19 cellular contexts compared by ENCODE assay signal in the genomic region with DNA sequence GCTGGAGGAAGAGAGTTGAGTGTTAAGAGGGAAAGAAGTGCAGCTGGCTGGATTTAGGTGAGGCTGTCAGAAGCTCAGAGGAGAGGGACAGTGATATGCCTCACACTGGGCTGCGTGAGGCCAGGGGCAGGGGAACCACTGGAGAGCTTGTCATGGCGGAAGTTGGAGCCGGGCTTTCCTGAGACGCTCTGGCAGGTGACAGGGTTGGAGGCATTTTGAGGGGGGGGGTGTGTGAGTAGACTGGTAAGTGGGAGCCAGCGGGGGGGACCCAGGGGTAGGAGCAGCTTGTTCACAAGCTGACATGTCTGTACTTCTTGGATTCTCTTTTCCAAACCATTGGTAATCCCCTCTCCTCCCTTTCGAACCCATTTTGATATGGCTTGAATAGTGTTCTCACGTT.
DNase-seq lines count a peak whose midpoint lies in the region; ATAC-seq and TF ChIP-seq lines count a peak whose summit lies in the region.
"Had no signal": no experiment of that assay in that cellular context is flagged by ENCODE, and none has a peak within 500 bp of the region (broad histone marks: within the 10 kb centered on the region; RNA-seq: fewer than 3 reads in every experiment).

No MANE protein-coding gene starts in this region.

- no peak overlapping the region for H4K8ac ChIP-seq in neuronal stem cell (ENCODE audit: low read depth, low read length)

- H3K4me3 ChIP-seq in RWPE2 (ENCODE audit: severe bottlenecking) (no peak overlapping the region), neuronal stem cell (ENCODE audit: low read length in 2 of 2) (no peak overlapping the region)
- H3K4me3 ChIP-seq: A549; BLaER1 treated with 17β-estradiol and CSF1 and Interleukin-3, amounts not matched to agents 10 nM and 100 nM had no signal

- no peak overlapping the region for H3K9ac ChIP-seq in neuronal stem cell (ENCODE audit: low read depth, low read length, poor library complexity)
- H3K9ac ChIP-seq: BLaER1 treated with 17β-estradiol and CSF1 and Interleukin-3, amounts not matched to agents 10 nM and 100 nM had no signal

- no peaks in the 10 kb centered on the region for H3K36me3 ChIP-seq in RWPE2 (ENCODE audit: low read depth)
- peaks cover 2 to 35% of the 10 kb centered on the region in 2 donors for H3K36me3 ChIP-seq in neuronal stem cell (replicated peaks in 1 of 2; ENCODE audit: control insufficient read depth in 2 of 2, insufficient read depth in 2 of 2, low read length in 2 of 2)
- H3K36me3 ChIP-seq: BLaER1 treated with 17β-estradiol and CSF1 and Interleukin-3, amounts not matched to agents 10 nM and 100 nM had no signal

- intact Hi-C loops in cardiac septum (cut with DNase I) = no loop called here
- intact Hi-C loops in left ventricle myocardium superior (cut with micrococcal nuclease) = no loop called here

- H3K27ac ChIP-seq in RWPE2 (ENCODE audit: poor library complexity, severe bottlenecking) = no peak overlapping the region
- no peak overlapping the region for H3K27ac ChIP-seq in neuronal stem cell (replicated peaks; ENCODE audit: low read length)
- H3K27ac ChIP-seq: 22Rv1; A549; BLaER1 treated with 17β-estradiol and CSF1 and Interleukin-3, amounts not matched to agents 10 nM and 100 nM; C4-2B had no signal

- H3K27ac Mint-ChIP-seq in neural crest cell (ENCODE audit: unreplicated experiment) = peak overlapping the region; percentile 53
- H3K27ac Mint-ChIP-seq: B cell; CD4-positive, alpha-beta T cell; CD8-positive, alpha-beta T cell had no signal

- no peak overlapping the region for H3K14ac ChIP-seq in neuronal stem cell (ENCODE audit: low read length)

- no peak overlapping the region for H4K91ac ChIP-seq in neuronal stem cell (ENCODE audit: low read depth, low read length, poor library complexity)

- H3K23ac ChIP-seq in neuronal stem cell (ENCODE audit: low read depth, low read length, poor library complexity) = no peak overlapping the region

- H3K4me1 Mint-ChIP-seq in neural crest cell = peaks cover 22% of the 10 kb centered on the region
- H3K4me1 Mint-ChIP-seq: B cell had no signal

- H3K27me3 Mint-ChIP-seq in neural crest cell (ENCODE audit: low read depth) = no peaks in the 10 kb centered on the region
- H3K27me3 Mint-ChIP-seq: B cell; CD4-positive, alpha-beta T cell had no signal

- H3K9me3 Mint-ChIP-seq in neural crest cell = peaks cover 4% of the 10 kb centered on the region
- H3K9me3 Mint-ChIP-seq: CD4-positive, alpha-beta T cell; CD8-positive, alpha-beta T cell had no signal

- no peak overlapping the region for H2BK12ac ChIP-seq in neuronal stem cell (ENCODE audit: low read length)

- no peak overlapping the region for H2BK5ac ChIP-seq in neuronal stem cell (ENCODE audit: low read length)

- H3K27me3 ChIP-seq in RWPE2 (ENCODE audit: insufficient read depth, poor library complexity, severe bottlenecking) (no peaks in the 10 kb centered on the region), neuronal stem cell (ENCODE audit: control insufficient read depth in 3 of 3, insufficient read depth in 3 of 3, low read depth in 1 of 3, low read length in 3 of 3) (no peaks in the 10 kb centered on the region)
- H3K27me3 ChIP-seq: BLaER1 treated with 17β-estradiol and CSF1 and Interleukin-3, amounts not matched to agents 10 nM and 100 nM had no signal

- H3K4me3 Mint-ChIP-seq in neural crest cell = no peak overlapping the region
- H3K4me3 Mint-ChIP-seq: B cell; CD4-positive, alpha-beta T cell; CD8-positive, alpha-beta T cell had no signal

- H3K4ac ChIP-seq in neuronal stem cell (ENCODE audit: low read length) = no peak overlapping the region

- no peaks in the 10 kb centered on the region for H3K4me1 ChIP-seq in RWPE2 (ENCODE audit: insufficient read depth, poor library complexity, severe bottlenecking)
- H3K4me1 ChIP-seq in neuronal stem cell (ENCODE audit: control insufficient read depth in 2 of 2, insufficient read depth in 1 of 2, low read depth in 1 of 2, low read length in 2 of 2) = peaks cover 0 to 6% of the 10 kb centered on the region in 2 donors
- H3K4me1 ChIP-seq: A549, Caco-2 had no signal

- no peak overlapping the region for H3K4me2 ChIP-seq in neuronal stem cell (ENCODE audit: insufficient read depth, low read length, poor library complexity, severe bottlenecking)
- H3K4me2 ChIP-seq: A549 had no signal

- TF ChIP-seq CTCF in RWPE2 (IDR thresholded peaks at IDR 0.05; ENCODE audit: poor library complexity, severe bottlenecking) = no peak
- TF ChIP-seq CTCF in neural crest cell (conservative IDR thresholded peaks at IDR 0.05) = no peak

- no peak overlapping the region for H2BK120ac ChIP-seq in neuronal stem cell (ENCODE audit: low read depth, low read length)

- DNase-seq in cardiac septum (ENCODE audit: low spot score) = peak; percentile 69
- DNase-seq in left ventricle myocardium superior = no peak
- no peak for DNase-seq in RWPE2 (ENCODE audit: low spot score)
- no peak for DNase-seq in neural crest cell (ENCODE audit: low read depth, low spot score)
- no peak for DNase-seq in neuronal stem cell (ENCODE audit: low spot score)
- DNase-seq in amygdala (lab: John Stamatoyannopoulos, UW) = no peak
- DNase-seq: AML-193; Caco-2; Calu3; CD4-positive, alpha-beta T cell; CD8-positive, alpha-beta T cell; DMS79 treated with DMSO at 0.1 percent for 48 hours; GF-D8 had no signal

- ATAC-seq in left ventricle myocardium superior (no peak), RWPE2 (ENCODE audit: low read depth) (0 out of 3 replicates have a peak, but pooled peaks have one; percentile 18), GM18498 (IDR thresholded peaks at IDR 0.05; ENCODE audit: unreplicated experiment) (no peak)
- ATAC-seq: CD8-positive, alpha-beta T cell had no signal

- no peak overlapping the region for H2AK5ac ChIP-seq in neuronal stem cell (ENCODE audit: low read depth, low read length)

- H2AFZ ChIP-seq in neuronal stem cell (ENCODE audit: low read length) = no peak overlapping the region

- H3K36me3 Mint-ChIP-seq in neural crest cell (ENCODE audit: low read depth) = peaks cover 6% of the 10 kb centered on the region
- H3K36me3 Mint-ChIP-seq: CD8-positive, alpha-beta T cell had no signal

- H2BK15ac ChIP-seq in neuronal stem cell (ENCODE audit: low read length) = no peak overlapping the region

- no peaks in the 10 kb centered on the region for H3K9me3 ChIP-seq in RWPE2 (ENCODE audit: severe bottlenecking)
- peaks cover 10 to 26% of the 10 kb centered on the region in 2 donors for H3K9me3 ChIP-seq in neuronal stem cell (replicated peaks in 1 of 2; ENCODE audit: control insufficient read depth in 2 of 2, insufficient read depth in 1 of 2, low read depth in 1 of 2, low read length in 2 of 2)
- H3K9me3 ChIP-seq: A549, Caco-2 had no signal

- peaks cover 2% of the 10 kb centered on the region for H3K79me1 ChIP-seq in neuronal stem cell (ENCODE audit: low read depth, low read length)

- peak overlapping the region; percentile 32 for H3K18ac ChIP-seq in neuronal stem cell (ENCODE audit: low read length)

- no CpG with 5 or more reads among the region's 7 CpGs for WGBS in neuronal stem cell (ENCODE audit: extremely low coverage in 2 of 2, insufficient read length in 2 of 2, insufficient replicate concordance in 1 of 2), 2 donors
